ENCODE assay signal across 1 cellular context in the genomic region with DNA sequence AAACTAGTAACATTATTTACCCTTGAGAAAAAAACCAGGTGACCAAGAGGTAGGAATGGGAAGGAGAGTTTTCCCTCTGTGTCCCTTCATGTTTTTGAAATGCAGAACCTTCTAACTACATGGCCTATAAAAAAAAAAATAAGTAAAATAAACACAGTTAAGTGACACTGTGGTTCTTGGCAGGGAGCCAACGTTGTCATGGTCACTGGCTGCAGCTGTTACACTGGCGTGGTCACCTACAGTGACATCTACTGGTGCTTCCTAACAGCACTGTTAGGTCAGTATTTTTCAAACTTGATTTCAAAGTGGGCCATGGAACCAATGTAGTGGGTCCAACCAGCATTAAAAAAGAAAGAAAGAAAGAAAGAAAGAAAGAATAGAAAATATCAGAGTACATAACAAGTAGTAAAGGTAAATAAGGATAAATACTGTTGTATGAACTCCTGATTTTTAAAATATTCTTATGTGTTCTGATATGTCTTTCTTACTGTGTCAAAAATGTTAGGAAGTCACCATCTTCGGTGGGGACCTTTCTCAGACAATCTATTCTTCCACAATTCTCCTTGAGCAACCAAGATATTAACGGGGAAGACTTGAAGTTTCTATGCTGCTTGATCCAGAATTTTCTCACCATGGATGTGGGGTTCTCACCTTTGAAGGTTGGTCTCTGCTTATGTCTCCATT.
TF ChIP-seq lines count a peak whose summit lies in the region.

No MANE protein-coding gene starts in this region.

TF ChIP-seq in GM23338, 12 proteins besides CTCF, POLR2A, EP300 and RAD21 (continued from another document):
- TF ChIP-seq, protein P1, sequence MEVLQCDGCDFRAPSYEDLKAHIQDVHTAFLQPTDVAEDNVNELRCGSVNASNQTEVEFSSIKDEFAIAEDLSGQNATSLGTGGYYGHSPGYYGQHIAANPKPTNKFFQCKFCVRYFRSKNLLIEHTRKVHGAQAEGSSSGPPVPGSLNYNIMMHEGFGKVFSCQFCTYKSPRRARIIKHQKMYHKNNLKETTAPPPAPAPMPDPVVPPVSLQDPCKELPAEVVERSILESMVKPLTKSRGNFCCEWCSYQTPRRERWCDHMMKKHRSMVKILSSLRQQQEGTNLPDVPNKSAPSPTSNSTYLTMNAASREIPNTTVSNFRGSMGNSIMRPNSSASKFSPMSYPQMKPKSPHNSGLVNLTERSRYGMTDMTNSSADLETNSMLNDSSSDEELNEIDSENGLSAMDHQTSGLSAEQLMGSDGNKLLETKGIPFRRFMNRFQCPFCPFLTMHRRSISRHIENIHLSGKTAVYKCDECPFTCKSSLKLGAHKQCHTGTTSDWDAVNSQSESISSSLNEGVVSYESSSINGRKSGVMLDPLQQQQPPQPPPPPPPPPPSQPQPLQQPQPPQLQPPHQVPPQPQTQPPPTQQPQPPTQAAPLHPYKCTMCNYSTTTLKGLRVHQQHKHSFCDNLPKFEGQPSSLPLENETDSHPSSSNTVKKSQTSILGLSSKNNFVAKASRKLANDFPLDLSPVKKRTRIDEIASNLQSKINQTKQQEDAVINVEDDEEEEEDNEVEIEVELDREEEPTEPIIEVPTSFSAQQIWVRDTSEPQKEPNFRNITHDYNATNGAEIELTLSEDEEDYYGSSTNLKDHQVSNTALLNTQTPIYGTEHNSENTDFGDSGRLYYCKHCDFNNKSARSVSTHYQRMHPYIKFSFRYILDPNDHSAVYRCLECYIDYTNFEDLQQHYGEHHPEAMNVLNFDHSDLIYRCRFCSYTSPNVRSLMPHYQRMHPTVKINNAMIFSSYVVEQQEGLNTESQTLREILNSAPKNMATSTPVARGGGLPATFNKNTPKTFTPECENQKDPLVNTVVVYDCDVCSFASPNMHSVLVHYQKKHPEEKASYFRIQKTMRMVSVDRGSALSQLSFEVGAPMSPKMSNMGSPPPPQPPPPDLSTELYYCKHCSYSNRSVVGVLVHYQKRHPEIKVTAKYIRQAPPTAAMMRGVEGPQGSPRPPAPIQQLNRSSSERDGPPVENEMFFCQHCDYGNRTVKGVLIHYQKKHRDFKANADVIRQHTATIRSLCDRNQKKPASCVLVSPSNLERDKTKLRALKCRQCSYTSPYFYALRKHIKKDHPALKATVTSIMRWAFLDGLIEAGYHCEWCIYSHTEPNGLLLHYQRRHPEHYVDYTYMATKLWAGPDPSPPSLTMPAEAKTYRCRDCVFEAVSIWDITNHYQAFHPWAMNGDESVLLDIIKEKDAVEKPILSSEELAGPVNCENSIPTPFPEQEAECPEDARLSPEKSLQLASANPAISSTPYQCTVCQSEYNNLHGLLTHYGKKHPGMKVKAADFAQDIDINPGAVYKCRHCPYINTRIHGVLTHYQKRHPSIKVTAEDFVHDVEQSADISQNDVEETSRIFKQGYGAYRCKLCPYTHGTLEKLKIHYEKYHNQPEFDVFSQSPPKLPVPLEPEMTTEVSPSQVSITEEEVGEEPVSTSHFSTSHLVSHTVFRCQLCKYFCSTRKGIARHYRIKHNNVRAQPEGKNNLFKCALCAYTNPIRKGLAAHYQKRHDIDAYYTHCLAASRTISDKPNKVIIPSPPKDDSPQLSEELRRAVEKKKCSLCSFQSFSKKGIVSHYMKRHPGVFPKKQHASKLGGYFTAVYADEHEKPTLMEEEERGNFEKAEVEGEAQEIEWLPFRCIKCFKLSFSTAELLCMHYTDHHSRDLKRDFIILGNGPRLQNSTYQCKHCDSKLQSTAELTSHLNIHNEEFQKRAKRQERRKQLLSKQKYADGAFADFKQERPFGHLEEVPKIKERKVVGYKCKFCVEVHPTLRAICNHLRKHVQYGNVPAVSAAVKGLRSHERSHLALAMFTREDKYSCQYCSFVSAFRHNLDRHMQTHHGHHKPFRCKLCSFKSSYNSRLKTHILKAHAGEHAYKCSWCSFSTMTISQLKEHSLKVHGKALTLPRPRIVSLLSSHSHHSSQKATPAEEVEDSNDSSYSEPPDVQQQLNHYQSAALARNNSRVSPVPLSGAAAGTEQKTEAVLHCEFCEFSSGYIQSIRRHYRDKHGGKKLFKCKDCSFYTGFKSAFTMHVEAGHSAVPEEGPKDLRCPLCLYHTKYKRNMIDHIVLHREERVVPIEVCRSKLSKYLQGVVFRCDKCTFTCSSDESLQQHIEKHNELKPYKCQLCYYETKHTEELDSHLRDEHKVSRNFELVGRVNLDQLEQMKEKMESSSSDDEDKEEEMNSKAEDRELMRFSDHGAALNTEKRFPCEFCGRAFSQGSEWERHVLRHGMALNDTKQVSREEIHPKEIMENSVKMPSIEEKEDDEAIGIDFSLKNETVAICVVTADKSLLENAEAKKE (CRISPR knock-in tag; IDR thresholded peaks at IDR 0.05) = no peak
- TF ChIP-seq JUNB (IDR thresholded peaks at IDR 0.05; ENCODE audit: unreplicated experiment) = no peak
- TF ChIP-seq EZH2phosphoT487 (IDR thresholded peaks at IDR 0.05; ENCODE audit: unreplicated experiment) = no peak
TF ChIP-seq in GM23338: peak in this region for 0.
